Comparison of ENCODE assay signal across 9 cellular contexts in the genomic region with DNA sequence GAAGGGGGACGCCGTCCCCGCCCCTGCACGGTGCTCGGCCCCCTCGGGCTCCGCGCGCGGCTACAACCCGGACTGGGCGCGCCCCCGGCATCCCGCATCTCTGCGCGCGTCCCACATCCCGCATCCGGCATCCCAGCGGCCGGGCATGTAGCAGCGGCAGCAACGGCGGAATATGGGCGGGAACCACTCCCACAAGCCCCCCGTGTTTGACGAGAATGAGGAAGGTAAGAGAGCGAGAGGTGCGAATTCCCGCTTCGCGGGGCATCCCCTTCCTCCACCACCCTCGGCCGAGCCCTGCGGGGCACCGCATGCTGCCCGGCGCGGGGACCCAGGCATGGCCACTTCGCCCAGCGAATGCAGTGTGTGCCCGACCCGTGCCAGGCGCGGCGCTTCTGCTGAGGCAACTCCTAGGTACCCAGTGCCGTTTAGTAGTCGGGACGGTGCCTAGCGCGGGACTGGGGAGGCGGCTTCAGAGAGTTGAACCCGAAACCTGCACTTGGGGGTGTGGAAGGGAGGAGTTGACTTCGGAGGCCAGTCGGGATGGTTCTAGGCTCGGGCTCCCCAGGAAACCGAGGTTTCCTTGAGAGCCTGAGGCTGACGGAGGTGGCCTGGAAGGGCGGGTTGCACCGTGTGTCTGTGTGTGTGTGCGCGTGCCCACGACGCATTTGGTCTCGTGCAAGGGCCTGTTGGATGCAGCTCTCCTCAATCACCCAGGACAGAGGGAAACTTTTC. TPM values are rescaled to one million over a fixed set of nuclear protein-coding genes. Genes with fewer than 3 reads are reported as not detected.
DNase-seq lines count a peak whose midpoint lies in the region; ATAC-seq, FAIRE-seq and TF ChIP-seq lines count a peak whose summit lies in the region.
"Had no signal": no experiment of that assay in that cellular context is flagged by ENCODE, and none has a peak within 500 bp of the region (broad histone marks: within the 10 kb centered on the region; RNA-seq: fewer than 3 reads in every experiment).

No MANE protein-coding gene starts in this region.

- no peak for TF ChIP-seq CTCF in keratinocyte (optimal IDR thresholded peaks at IDR 0.05 in 1 of 3, IDR thresholded peaks at IDR 0.05 in 1 of 3, conservative IDR thresholded peaks at IDR 0.05 in 1 of 3; ENCODE audit: extremely low read depth in 1 of 3, insufficient read depth in 2 of 3, low read length in 3 of 3)

- H3K4me1 ChIP-seq in keratinocyte (ENCODE audit: control insufficient read depth, extremely low read depth, insufficient read depth, low read length) = peaks cover 14% of the 10 kb centered on the region

- H3K36me3 ChIP-seq in keratinocyte (ENCODE audit: control insufficient read depth in 2 of 2, extremely low read depth in 1 of 2, insufficient read depth in 2 of 2, low read length in 2 of 2) = no peaks in the 10 kb centered on the region

- no peaks in the 10 kb centered on the region for H3K9me3 ChIP-seq in keratinocyte (ENCODE audit: control insufficient read depth, low read depth, low read length)

- no peaks in the 10 kb centered on the region for H3K27me3 ChIP-seq in keratinocyte (ENCODE audit: control insufficient read depth, extremely low read depth, insufficient read depth, low read length)

- H4K20me1 ChIP-seq in keratinocyte (ENCODE audit: control insufficient read depth, extremely low read depth, insufficient read depth, low read length) = no peaks in the 10 kb centered on the region

- peak overlapping the region; percentile 99 for H3K4me2 ChIP-seq in keratinocyte (ENCODE audit: control insufficient read depth, extremely low read depth, insufficient read depth, low read depth, low read length)

- H3K9ac ChIP-seq in keratinocyte (ENCODE audit: control insufficient read depth, extremely low read depth, insufficient read depth, low read length) = peak overlapping the region; percentile 63

- peak overlapping the region; percentile 48 to 81 (median 80) for H3K4me3 ChIP-seq in keratinocyte (ENCODE audit: control insufficient read depth in 2 of 3, extremely low read depth in 1 of 3, insufficient read depth in 2 of 3, low read depth in 1 of 3, low read length in 3 of 3)

- DNase-seq in DMS53 (lab: John Stamatoyannopoulos, UW) = peak; percentile 70
- DNase-seq in DMS53 treated with DMSO at 0.1 percent for 48 hours (lab: John Stamatoyannopoulos, UW; ENCODE audit: unreplicated experiment) = no peak
- DNase-seq in astrocyte of the hippocampus (ENCODE audit: low read depth, low spot score) = peak; percentile 41
- no peak for DNase-seq in keratinocyte (ENCODE audit: low read depth, low spot score)
- peak; percentile 7 for DNase-seq in stimulated activated naive CD8-positive, alpha-beta T cell treated with anti-CD3 and anti-CD28 coated beads, Interleukin-15, Interleukin-2, amounts not matched to agents 100 U/mL and 50 U/mL, for 24 hours
- DNase-seq in amniotic stem cell (lab: John Stamatoyannopoulos, UW) = no peak
- DNase-seq in cerebellar cortex (ENCODE audit: low spot score) = no peak

- peak overlapping the region; percentile 95 for H2AFZ ChIP-seq in keratinocyte (ENCODE audit: control insufficient read depth, low read length)

- ATAC-seq in stimulated activated naive CD8-positive, alpha-beta T cell treated with anti-CD3 and anti-CD28 coated beads, Interleukin-15, Interleukin-2, amounts not matched to agents 100 U/mL and 50 U/mL, for 24 hours = no peak
- ATAC-seq in GM21360 (IDR thresholded peaks at IDR 0.05; ENCODE audit: unreplicated experiment) = no peak

- H3K9me1 ChIP-seq in keratinocyte (ENCODE audit: control insufficient read depth, extremely low read depth, insufficient read depth, low read length) = no peaks in the 10 kb centered on the region

- dilution Hi-C loops in keratinocyte (cut with MboI; ENCODE audit: extremely low pct_ligation_motif_present, low sequenced_read_pairs) = no loop called here

- no peaks in the 10 kb centered on the region for H3K79me2 ChIP-seq in keratinocyte (ENCODE audit: control insufficient read depth, insufficient read depth, low read length)

- no peak overlapping the region for H3K27ac ChIP-seq in keratinocyte (ENCODE audit: control insufficient read depth, insufficient read depth, low read length)

- peak; percentile 48 for FAIRE-seq in keratinocyte (lab: Jason Lieb, UNC)
- FAIRE-seq: A204.1 had no signal

RNA-seq across cellular contexts. Expression of a gene that starts 0.6 kb away (rescaled TPM):
- polyA plus RNA-seq in keratinocyte = 1.4 to 6.7 TPM (median 3.4 TPM) in 3 replicates
- polyA plus RNA-seq in keratinocyte (2011; ENCODE audit: low read depth) = 0.56 TPM
- 3.0 and 3.6 TPM in 2 replicates for polyA plus RNA-seq in keratinocyte (2011; cell fraction: cytosol; rRNA removed)
- 3.3 and 3.6 TPM in 2 replicates for polyA plus RNA-seq in keratinocyte (2011; cell fraction: nucleus; rRNA removed)
- polyA plus RNA-seq in keratinocyte (2012; ENCODE audit: low replicate concordance) = 0.37 and 5.4 TPM in 2 replicates
- polyA minus RNA-seq in keratinocyte = 1.7 to 9.3 TPM (median 3.5 TPM) in 3 replicates
- 3.1 TPM for polyA minus RNA-seq in keratinocyte (2011; cell fraction: cytosol; rRNA and poly(A)+ RNA removed)
- 2.4 and 3.1 TPM in 2 replicates for polyA minus RNA-seq in keratinocyte (2011; cell fraction: nucleus; rRNA and poly(A)+ RNA removed)

RNA-seq across cellular contexts. Expression of a gene that starts 32.6 kb away (rescaled TPM):
- 0.17 to 0.54 TPM (median 0.30 TPM) in 3 replicates for polyA plus RNA-seq in keratinocyte
- not detected for polyA plus RNA-seq in keratinocyte (2011; ENCODE audit: low read depth)
- 0.39 and 0.52 TPM in 2 replicates for polyA plus RNA-seq in keratinocyte (2011; cell fraction: cytosol; rRNA removed)
- 0.39 TPM in 1 of 2 replicates, not detected in the other for polyA plus RNA-seq in keratinocyte (2011; cell fraction: nucleus; rRNA removed)
- 0.53 TPM in 1 of 2 replicates, not detected in the other for polyA plus RNA-seq in keratinocyte (2012; ENCODE audit: low replicate concordance)
- 0.64 to 1.1 TPM in 2 of 3 replicates, not detected in the other for polyA minus RNA-seq in keratinocyte
- not detected for polyA minus RNA-seq in keratinocyte (2011; cell fraction: cytosol; rRNA and poly(A)+ RNA removed)
- not detected in 2 replicates for polyA minus RNA-seq in keratinocyte (2011; cell fraction: nucleus; rRNA and poly(A)+ RNA removed)

Comparison
In these comparisons a context has a peak if more than half of its experiments do, and no peak if none do; other contexts are left out.
1. DNase-seq: peak in DMS53 (single experiment), astrocyte of the hippocampus (single experiment) and stimulated activated naive CD8-positive, alpha-beta T cell treated with anti-CD3 and anti-CD28 coated beads, Interleukin-15, Interleukin-2, amounts not matched to agents 100 U/mL and 50 U/mL, for 24 hours (single experiment); none in DMS53 treated with DMSO at 0.1 percent for 48 hours (single experiment), keratinocyte (single experiment), amniotic stem cell (single experiment) and cerebellar cortex (single experiment).